21 cellular contexts compared by ENCODE assay signal in the genomic region with DNA sequence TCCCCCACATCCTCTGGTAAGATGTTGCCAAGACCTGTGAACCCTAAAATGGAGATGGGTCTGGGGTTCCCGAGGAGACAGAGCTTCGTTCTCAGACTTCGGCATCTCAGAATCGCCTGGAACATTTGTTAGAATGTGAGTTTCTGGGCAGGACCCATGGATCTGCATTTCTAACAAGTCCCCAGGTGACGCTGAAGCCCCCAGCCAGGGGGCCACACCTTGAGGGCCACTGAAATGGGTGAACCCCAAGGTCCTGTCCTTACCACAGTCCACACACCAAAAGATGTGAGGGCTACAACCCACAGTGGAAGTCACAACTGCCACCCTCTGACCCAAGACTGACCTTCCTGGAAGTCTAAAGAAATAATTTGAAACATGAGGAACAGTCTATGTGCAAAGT. TPM values are rescaled to one million over a fixed set of nuclear protein-coding genes. Genes with fewer than 3 reads are reported as not detected.
DNase-seq lines count a peak whose midpoint lies in the region; ATAC-seq and TF ChIP-seq lines count a peak whose summit lies in the region.
"Had no signal": no experiment of that assay in that cellular context is flagged by ENCODE, and none has a peak within 500 bp of the region (broad histone marks: within the 10 kb centered on the region; RNA-seq: fewer than 3 reads in every experiment).

No MANE protein-coding gene starts in this region.

- no peaks in the 10 kb centered on the region for H3K27me3 ChIP-seq in left ventricle myocardium inferior (ENCODE audit: low read depth)
- no peaks in the 10 kb centered on the region for H3K27me3 ChIP-seq in right cardiac atrium (ENCODE audit: control insufficient read depth, insufficient read depth)
- no peaks in the 10 kb centered on the region for H3K27me3 ChIP-seq in sigmoid colon

- H3K36me3 ChIP-seq in left ventricle myocardium inferior (peaks cover 75% of the 10 kb centered on the region), sigmoid colon (peaks cover 0 to 18% (median 0%) of the 10 kb centered on the region in 4 donors)

- H3K9me3 ChIP-seq in left ventricle myocardium inferior (replicated peaks) (no peaks in the 10 kb centered on the region), right cardiac atrium (ENCODE audit: control insufficient read depth, low read length) (no peaks in the 10 kb centered on the region), sigmoid colon (no peaks in the 10 kb centered on the region)
- H3K9me3 ChIP-seq: HAP-1 had no signal

- no peak for DNase-seq in left ventricle myocardium inferior
- DNase-seq in right cardiac atrium, result no peak
- DNase-seq in epidermal melanocyte (ENCODE audit: insufficient read length, low spot score), result peak; percentile 6
- peak; percentile 28 for DNase-seq in sigmoid colon
- no peak for DNase-seq in activated CD4-positive, alpha-beta T cell treated with anti-CD3 and anti-CD28 coated beads, Interleukin-2, amount 50 U/mL, for 4 hours
- no peak for DNase-seq in HuH-7.5 (ENCODE audit: low spot score)
- DNase-seq: C1 segment of cervical spinal cord; Calu3; CD4-positive, alpha-beta memory T cell; COR-L47; DMS53; DMS79 treated with DMSO at 0.1 percent for 48 hours; GF-D8; GOT3; HFFc6 had no signal

- no peak for TF ChIP-seq CTCF in left ventricle myocardium inferior (IDR thresholded peaks at IDR 0.05; ENCODE audit: borderline replicate concordance)
- no peak for TF ChIP-seq CTCF in sigmoid colon (IDR thresholded peaks at IDR 0.05)

- intact Hi-C loops in left ventricle myocardium inferior (cut with micrococcal nuclease), result no loop called here
- intact Hi-C loops in right cardiac atrium (cut with DNase I), result no loop called here
- intact Hi-C loops in sigmoid colon (cut with DNase I), result no loop called here

- no peak for ATAC-seq in right cardiac atrium

- H3K27ac ChIP-seq in left ventricle myocardium inferior (replicated peaks) (peak overlapping the region; percentile 3), right cardiac atrium (ENCODE audit: low read length) (no peak overlapping the region), sigmoid colon (no peak overlapping the region)

- no peak for TF ChIP-seq EP300 in sigmoid colon (IDR thresholded peaks at IDR 0.05)

- WGBS in right cardiac atrium, result 95% methylated on average over 5 of the region's 5 CpGs
- 94% methylated on average over 5 of the region's 5 CpGs for WGBS in sigmoid colon, 2 donors

- TF ChIP-seq POLR2A in sigmoid colon (IDR thresholded peaks at IDR 0.05), result no peak

- H3K4me1 ChIP-seq in left ventricle myocardium inferior (peaks cover 66% of the 10 kb centered on the region), right cardiac atrium (ENCODE audit: control insufficient read depth, insufficient read depth, low read length) (peaks cover 11% of the 10 kb centered on the region), sigmoid colon (peaks cover 0 to 11% (median 5%) of the 10 kb centered on the region in 4 donors)
- H3K4me1 ChIP-seq: HAP-1 had no signal

- no peak overlapping the region for H3K4me3 ChIP-seq in left ventricle myocardium inferior
- H3K4me3 ChIP-seq in right cardiac atrium (ENCODE audit: low read length), result no peak overlapping the region
- H3K4me3 ChIP-seq in sigmoid colon, result no peak overlapping the region
- H3K4me3 ChIP-seq: HAP-1 had no signal

RNA-seq across cellular contexts. Expression of a gene that starts 14.0 kb away (rescaled TPM):
- total RNA-seq in left ventricle myocardium inferior (35.2 TPM), right cardiac atrium (10 to 100 TPM; 42.1 to 77.4 (median 61.5) TPM), sigmoid colon (10 to 100 TPM in 1 of 4 donors, 1 to 10 TPM in 3; 5.0 to 10.5 (median 6.0) TPM)
- polyA plus RNA-seq in right cardiac atrium (46.1 TPM), sigmoid colon (1 to 10 TPM in 2 of 3 donors, under 1 TPM in 1; 0.23 to 1.9 (median 1.2) TPM)

RNA-seq across cellular contexts. Expression of a gene that starts 28.0 kb away (rescaled TPM):
- total RNA-seq in left ventricle myocardium inferior, result 12.6 TPM
- 10 to 100 TPM in 3 of 4 donors, 1 to 10 TPM in 1; 3.8 to 29.2 (median 10.9) TPM for total RNA-seq in right cardiac atrium
- polyA plus RNA-seq in right cardiac atrium, result 20.8 TPM
- 1 to 10 TPM; 1.5 to 5.3 (median 2.6) TPM for total RNA-seq in sigmoid colon
- 1 to 10 TPM in 1 of 3 donors, under 1 TPM in 1, not detected in 1; 0.60 to 1.5 TPM for polyA plus RNA-seq in sigmoid colon
- total RNA-seq: A172; A673; Calu3; CD4-positive, alpha-beta memory T cell; G401; HFFc6 had no signal
- polyA plus RNA-seq: BJ; CD4-positive, alpha-beta memory T cell had no signal

RNA-seq across cellular contexts. Expression of a gene that starts 38.7 kb away (rescaled TPM):
- total RNA-seq in left ventricle myocardium inferior (0.05 TPM), right cardiac atrium (under 1 TPM in 1 of 4 donors, not detected in 3; 0.28 TPM), sigmoid colon (not detected)
- polyA plus RNA-seq in right cardiac atrium (0.02 TPM), sigmoid colon (not detected)
- total RNA-seq: A172; A673; Calu3; CD4-positive, alpha-beta memory T cell; Daoy; G401; HFFc6 had no signal
- polyA plus RNA-seq: BJ; CD4-positive, alpha-beta memory T cell had no signal

RNA-seq across cellular contexts. Expression of a gene that starts 40.2 kb away (rescaled TPM):
- total RNA-seq in left ventricle myocardium inferior (293 TPM), right cardiac atrium (100 to 1,000 TPM; 144 to 180 (median 154) TPM), sigmoid colon (100 to 1,000 TPM in 3 of 4 donors, 10 to 100 TPM in 1; 70.4 to 140 (median 120) TPM)
- polyA plus RNA-seq in right cardiac atrium (137 TPM), sigmoid colon (10 to 100 TPM; 32.3 to 57.1 (median 47.2) TPM)

Comparison
In these comparisons a context has a peak if more than half of its experiments do, and no peak if none do; other contexts are left out.
1. DNase-seq: peak in epidermal melanocyte (single experiment) and sigmoid colon (single experiment); none in left ventricle myocardium inferior (single experiment), right cardiac atrium (0 of 3), activated CD4-positive, alpha-beta T cell treated with anti-CD3 and anti-CD28 coated beads, Interleukin-2, amount 50 U/mL, for 4 hours (0 of 2) and HuH-7.5 (single experiment).